ENCODE assay signal across 10 cellular contexts in the genomic region with DNA sequence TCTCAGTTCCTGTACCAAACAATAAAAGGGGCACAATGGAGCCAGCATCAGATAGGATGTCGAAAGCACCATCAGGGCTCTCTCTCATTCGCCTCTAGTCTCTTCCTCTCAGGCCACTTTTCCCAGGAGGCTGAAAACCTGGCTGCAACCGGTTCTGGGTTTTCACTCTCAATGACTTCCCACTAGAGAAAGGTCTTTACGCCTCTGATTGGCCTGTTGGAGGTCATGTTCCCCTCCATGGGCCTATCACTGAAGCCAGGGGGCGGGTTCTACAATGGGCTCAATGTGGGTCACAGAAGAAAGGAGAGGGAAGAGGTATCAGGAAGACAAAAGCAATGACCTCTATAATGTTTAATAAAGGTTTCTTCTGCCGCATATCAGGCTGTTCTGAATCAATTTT. TPM values are rescaled to one million over a fixed set of nuclear protein-coding genes. Genes with fewer than 3 reads are reported as not detected.
A peak's percentile ranks its signal among the peaks of the same experiment; 100 is the strongest.
DNase-seq lines count a peak whose midpoint lies in the region; ATAC-seq and TF ChIP-seq lines count a peak whose summit lies in the region.
"Had no signal": no experiment of that assay in that cellular context is flagged by ENCODE, and none has a peak within 500 bp of the region (broad histone marks: within the 10 kb centered on the region; RNA-seq: fewer than 3 reads in every experiment).

No MANE protein-coding gene starts in this region.

- H3K4me3 ChIP-seq in mammary epithelial cell (replicated peaks in 1 of 3; ENCODE audit: insufficient read depth in 1 of 3, low read depth in 2 of 3, low read length in 3 of 3): no peak overlapping the region

- in situ Hi-C loops in mammary epithelial cell (cut with MboI; ENCODE audit: low sequenced_read_pairs in 2 of 2): no loop called here

- peaks cover 44% of the 10 kb centered on the region for H3K79me2 ChIP-seq in mammary epithelial cell (ENCODE audit: insufficient read depth, low read length)

- no peak for TF ChIP-seq CTCF in mammary epithelial cell (conservative IDR thresholded peaks at IDR 0.05 in 1 of 2, IDR thresholded peaks at IDR 0.05 in 1 of 2; ENCODE audit: extremely low read depth in 1 of 2, insufficient read depth in 1 of 2, low read depth in 1 of 2, low read length in 2 of 2)

- H3K4me1 ChIP-seq in mammary epithelial cell (ENCODE audit: insufficient read depth, low read length): peaks cover 12% of the 10 kb centered on the region

- intact Hi-C loops in mammary epithelial cell (cut with micrococcal nuclease) (no loop called here), left colon (cut with DNase I, micrococcal nuclease) (no loop called here)

- no peaks in the 10 kb centered on the region for H4K20me1 ChIP-seq in mammary epithelial cell (ENCODE audit: insufficient read depth, low read length)

- ATAC-seq in HG03064 (IDR thresholded peaks at IDR 0.05; ENCODE audit: low read depth, unreplicated experiment) (peak; percentile 73), left colon (peak; percentile 94), GM18867 (IDR thresholded peaks at IDR 0.05; ENCODE audit: unreplicated experiment) (no peak)

- no peak overlapping the region for H3K27ac ChIP-seq in mammary epithelial cell (ENCODE audit: insufficient read depth, low read depth, low read length)
- H3K27ac ChIP-seq: neutrophil had no signal

- no peaks in the 10 kb centered on the region for H3K9me3 ChIP-seq in mammary epithelial cell (replicated peaks; ENCODE audit: insufficient read depth, low read length)
- H3K9me3 ChIP-seq: neutrophil had no signal

- H3K9ac ChIP-seq in mammary epithelial cell (ENCODE audit: insufficient read depth, low read length): no peak overlapping the region

- H3K27me3 ChIP-seq in mammary epithelial cell (ENCODE audit: insufficient read depth, low read length): no peaks in the 10 kb centered on the region
- H3K27me3 ChIP-seq: neutrophil had no signal

- no TSS peak for BruUV-seq in mammary epithelial cell (replicated peaks; lab: Mats Ljungman, UMichigan)

- WGBS in mammary epithelial cell (ENCODE audit: low coverage, missing lambda C conversion rate): 98% methylated on average over 6 of the region's 6 CpGs

- no peak overlapping the region for H2AFZ ChIP-seq in mammary epithelial cell (ENCODE audit: low read depth, low read length)

- CTCF ChIA-PET in mammary epithelial cell (lab: Charles Lee; ENCODE audit: low non-redundant PET): no interaction called here

- no peak overlapping the region for H3K4me2 ChIP-seq in mammary epithelial cell (ENCODE audit: insufficient read depth, low read depth, low read length)

- H3K36me3 ChIP-seq in mammary epithelial cell (ENCODE audit: insufficient read depth, low read length): no peaks in the 10 kb centered on the region
- H3K36me3 ChIP-seq: neutrophil had no signal

- DNase-seq in A172 (ENCODE audit: low spot score) (peak; percentile 9), mammary epithelial cell (peak; percentile 39), left colon (peak; percentile 85 to 92), NCI-H446 treated with DMSO at 0.1 percent for 48 hours (lab: John Stamatoyannopoulos, UW) (no peak), T-helper 1 cell (no peak)
- no peak for DNase-seq in activated CD4-positive, CD25-positive, alpha-beta regulatory T cell treated with anti-CD3 and anti-CD28 coated beads, Interleukin-2, amount 50 U/mL, for 72 hours
- DNase-seq: CD4-positive, alpha-beta memory T cell had no signal

- dilution Hi-C loops in mammary epithelial cell (cut with HindIII; ENCODE audit: low sequenced_read_pairs): no loop called here

RNA-seq across cellular contexts. Expression of a gene that starts 29.3 kb away (rescaled TPM):
- total RNA-seq in A172 (2014; rRNA removed; shearing (Covaris generic)): 10.8 and 14.1 TPM in 2 replicates
- 10 to 100 TPM; 14.5 to 18.2 TPM for total RNA-seq in mammary epithelial cell
- polyA plus RNA-seq in mammary epithelial cell: 9.9 TPM
- polyA minus RNA-seq in mammary epithelial cell: 17.1 TPM
- total RNA-seq in left colon: 10 to 100 TPM; 21.0 to 29.4 TPM

Comparison
In these comparisons a context has a peak if more than half of its experiments do, and no peak if none do; other contexts are left out.
1. DNase-seq: peak in A172 (single experiment), mammary epithelial cell (single experiment) and left colon (2 of 2); none in activated CD4-positive, CD25-positive, alpha-beta regulatory T cell treated with anti-CD3 and anti-CD28 coated beads, Interleukin-2, amount 50 U/mL, for 72 hours (single experiment), NCI-H446 treated with DMSO at 0.1 percent for 48 hours (single experiment) and T-helper 1 cell (0 of 5).